ENCODE assay signal across 8 cellular contexts in the genomic region with DNA sequence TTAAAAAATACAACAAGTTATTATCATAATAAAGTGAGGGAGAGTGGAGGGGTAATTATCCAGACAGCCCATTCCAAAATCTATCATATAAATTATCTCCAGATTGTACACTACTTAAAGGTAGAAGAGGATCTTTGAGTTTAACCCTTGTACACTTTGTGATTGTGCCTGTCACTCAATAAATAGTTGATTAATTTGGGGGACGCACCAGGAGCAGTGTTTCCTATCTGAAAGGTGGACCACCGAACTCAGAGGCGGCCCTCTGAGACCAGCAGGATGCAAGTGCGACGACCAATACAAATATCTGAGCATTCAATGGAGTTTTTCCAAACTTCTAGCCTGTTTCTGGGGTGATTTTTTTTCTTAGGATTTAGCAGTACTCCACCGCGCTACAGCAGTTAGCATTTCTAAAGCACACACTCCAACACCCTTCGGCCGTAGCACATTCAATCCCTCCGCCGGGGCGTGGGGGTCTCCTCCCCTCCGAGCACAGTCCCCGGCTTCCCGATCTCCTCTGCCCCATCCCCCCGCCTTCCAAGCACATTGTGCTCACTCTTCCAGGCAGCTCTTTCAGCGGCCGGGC. TPM values are rescaled to one million over a fixed set of nuclear protein-coding genes. Genes with fewer than 3 reads are reported as not detected.
DNase-seq lines count a peak whose midpoint lies in the region; ATAC-seq, FAIRE-seq and TF ChIP-seq lines count a peak whose summit lies in the region.

No MANE protein-coding gene starts in this region.

- no peaks in the 10 kb centered on the region for H3K79me2 ChIP-seq in HepG2 (ENCODE audit: insufficient read depth, low read length)

- no peak for TF ChIP-seq POLR2A in HepG2 (IDR thresholded peaks at IDR 0.05; ENCODE audit: insufficient read depth in 1 of 2, low read depth in 2 of 2, low read length in 2 of 2)

- no peak for FAIRE-seq in HepG2 (lab: Jason Lieb, UNC)

- no peak overlapping the region for H3K27ac Mint-ChIP-seq in activated naive CD8-positive, alpha-beta T cell treated with anti-CD3 and anti-CD28 coated beads, Interleukin-2, amount 10 ng/mL, durations not matched to agents 7 days and 5 days

- no peak for ATAC-seq in activated T-cell treated with anti-CD3 and anti-CD28 coated beads, Interleukin-2, amount 50 U/mL, for 4 hours
- no peak for ATAC-seq in activated naive CD8-positive, alpha-beta T cell treated with anti-CD3 and anti-CD28 coated beads, Interleukin-2, amount 10 ng/mL, durations not matched to agents 7 days and 5 days (ENCODE audit: low read depth)
- ATAC-seq in HepG2 (no peak; the same call in 1 of the 3 replicates), HG03039 (IDR thresholded peaks at IDR 0.05; ENCODE audit: unreplicated experiment) (no peak), HG03565 (IDR thresholded peaks at IDR 0.05; ENCODE audit: unreplicated experiment) (no peak)

- peak overlapping the region; percentile 68 for H3K4me3 Mint-ChIP-seq in activated T-cell treated with anti-CD3 and anti-CD28 coated beads, Interleukin-2, amount 50 U/mL, for 4 hours
- peak overlapping the region; percentile 64 for H3K4me3 Mint-ChIP-seq in activated naive CD8-positive, alpha-beta T cell treated with anti-CD3 and anti-CD28 coated beads, Interleukin-2, amount 10 ng/mL, durations not matched to agents 7 days and 5 days

- peak overlapping the region in 2 of 3 experiments; percentile 16 to 33; a peak in 1 of 6 replicates for H3K4me3 ChIP-seq in HepG2 (replicated peaks in 1 of 3; ENCODE audit: insufficient read depth in 1 of 3, low read depth in 2 of 3, low read length in 3 of 3)

- H4K20me1 ChIP-seq in HepG2 (ENCODE audit: insufficient read depth, low read length): no peaks in the 10 kb centered on the region

- peaks cover 9 to 44% of the 10 kb centered on the region in 2 experiments; a peak in 4 of 5 replicates for H3K27me3 ChIP-seq in HepG2 (ENCODE audit: control insufficient read depth in 1 of 2, insufficient read depth in 2 of 2, low read length in 2 of 2)

- TF ChIP-seq RAD21 in HepG2 (CRISPR knock-in tag; IDR thresholded peaks at IDR 0.05): no peak

- TF ChIP-seq EP300 in HepG2 (IDR thresholded peaks at IDR 0.05; ENCODE audit: low read depth in 2 of 2, low read length in 2 of 2) (no peak), HepG2 (CRISPR knock-in tag; IDR thresholded peaks at IDR 0.05; ENCODE audit: borderline replicate concordance) (no peak)

- no peaks in the 10 kb centered on the region for H3K36me3 ChIP-seq in HepG2 (replicated peaks in 1 of 2; ENCODE audit: control insufficient read depth in 1 of 2, insufficient read depth in 2 of 2, low read length in 2 of 2)

- WGBS in HepG2 (ENCODE audit: low lambda C conversion rate): 5% methylated on average over 18 of the region's 18 CpGs

- intact Hi-C loops in HepG2 (cut with micrococcal nuclease; ENCODE audit: unreplicated experiment): loop anchor here (5.0 kb wide), 2 partner anchors 134 to 214 kb away; no protein-coding TSS in a partner anchor

- no peak for DNase-seq in activated T-cell treated with anti-CD3 and anti-CD28 coated beads, Interleukin-2, amount 50 U/mL, for 4 hours
- DNase-seq in activated T-cell treated with anti-CD3 and anti-CD28 coated beads, Interleukin-2, amount 50 U/mL, for 48 hours: no peak
- DNase-seq in activated naive CD8-positive, alpha-beta T cell treated with anti-CD3 and anti-CD28 coated beads, Interleukin-2, amount 10 ng/mL, durations not matched to agents 7 days and 5 days: no peak
- no peak for DNase-seq in HepG2 (ENCODE audit: low spot score)
- no peak for DNase-seq in substantia nigra (lab: John Stamatoyannopoulos, UW)
- DNase-seq in NCI-H82 treated with DMSO at 0.1 percent for 48 hours (lab: John Stamatoyannopoulos, UW; ENCODE audit: unreplicated experiment): no peak

- TF ChIP-seq CTCF in HepG2 (CRISPR knock-in tag; IDR thresholded peaks at IDR 0.05): no peak

- H3K4me2 ChIP-seq in HepG2 (ENCODE audit: low read depth, low read length): peak overlapping the region; percentile 39

- CTCF ChIA-PET in HepG2 (lab: Yijun Ruan, JAX; ENCODE audit: low intra/inter-chr PET ratio, low total read pairs): no interaction called here

- H3K4me1 ChIP-seq in HepG2 (ENCODE audit: insufficient read depth, low read length): peaks cover 9% of the 10 kb centered on the region; the same call in 1 of the 2 replicates

- no peaks in the 10 kb centered on the region for H3K9me3 ChIP-seq in HepG2 (ENCODE audit: low read length)

- POLR2A ChIA-PET in activated naive CD8-positive, alpha-beta T cell treated with anti-CD3 and anti-CD28 coated beads, Interleukin-2, amount 10 ng/mL, durations not matched to agents 7 days and 5 days (lab: Charles Lee): no interaction called here
- POLR2A ChIA-PET in HepG2 (lab: Yijun Ruan, JAX): no interaction called here

- BruUV-seq in HepG2 (replicated peaks; lab: Mats Ljungman, UMichigan): no TSS peak

- H3K9ac ChIP-seq in HepG2 (ENCODE audit: insufficient read depth, low read depth, low read length): no peak overlapping the region

- H3K27me3 Mint-ChIP-seq in activated T-cell treated with anti-CD3 and anti-CD28 coated beads, Interleukin-2, amount 50 U/mL, for 4 hours (ENCODE audit: low read depth): peaks cover 62% of the 10 kb centered on the region
- H3K27me3 Mint-ChIP-seq in activated naive CD8-positive, alpha-beta T cell treated with anti-CD3 and anti-CD28 coated beads, Interleukin-2, amount 10 ng/mL, durations not matched to agents 7 days and 5 days: peaks cover 62% of the 10 kb centered on the region

- no peak overlapping the region for H2AFZ ChIP-seq in HepG2 (ENCODE audit: low read length)

- no peaks in the 10 kb centered on the region for H3K36me3 Mint-ChIP-seq in activated T-cell treated with anti-CD3 and anti-CD28 coated beads, Interleukin-2, amount 50 U/mL, for 4 hours (ENCODE audit: insufficient read depth)
- peaks cover 3% of the 10 kb centered on the region for H3K36me3 Mint-ChIP-seq in activated naive CD8-positive, alpha-beta T cell treated with anti-CD3 and anti-CD28 coated beads, Interleukin-2, amount 10 ng/mL, durations not matched to agents 7 days and 5 days

- H3K27ac ChIP-seq in HepG2 (ENCODE audit: extremely low read length, insufficient read depth, low read length) (no peak overlapping the region), substantia nigra (ENCODE audit: low read depth, low read length, poor library complexity, severe bottlenecking) (peak overlapping the region; percentile 81)

- in situ Hi-C loops in HepG2 (cut with HindIII; ENCODE audit: extremely low pct_ligation_motif_present, low pct_unique_long_range_greater_than_20kb): no loop called here

- H3K4me1 Mint-ChIP-seq in activated T-cell treated with anti-CD3 and anti-CD28 coated beads, Interleukin-2, amount 50 U/mL, for 4 hours (ENCODE audit: low read depth): peaks cover 28% of the 10 kb centered on the region
- H3K4me1 Mint-ChIP-seq in activated naive CD8-positive, alpha-beta T cell treated with anti-CD3 and anti-CD28 coated beads, Interleukin-2, amount 10 ng/mL, durations not matched to agents 7 days and 5 days: peaks cover 21% of the 10 kb centered on the region

- H3K9me3 Mint-ChIP-seq in activated T-cell treated with anti-CD3 and anti-CD28 coated beads, Interleukin-2, amount 50 U/mL, for 4 hours: no peaks in the 10 kb centered on the region
- H3K9me3 Mint-ChIP-seq in activated naive CD8-positive, alpha-beta T cell treated with anti-CD3 and anti-CD28 coated beads, Interleukin-2, amount 10 ng/mL, durations not matched to agents 7 days and 5 days: no peaks in the 10 kb centered on the region

TF ChIP-seq in HepG2, 621 proteins besides CTCF, POLR2A, EP300 and RAD21:
- TF ChIP-seq EZH2 (conservative IDR thresholded peaks at IDR 0.05; ENCODE audit: low read depth, low read length) (peak; percentile 87; the same call in 1 of the 2 replicates), DNMT1 (CRISPR knock-in tag; IDR thresholded peaks at IDR 0.05) (no peak)

RNA-seq across cellular contexts. Expression of a gene that starts 1.0 kb away (rescaled TPM):
- under 1 TPM; 0.05 to 0.14 (median 0.08) TPM for total RNA-seq in activated T-cell treated with anti-CD3 and anti-CD28 coated beads, Interleukin-2, amount 50 U/mL, for 4 hours
- under 1 TPM in 1 of 2 experiments, not detected in 1; 0.06 TPM for total RNA-seq in activated naive CD8-positive, alpha-beta T cell treated with anti-CD3 and anti-CD28 coated beads, Interleukin-2, amount 10 ng/mL, durations not matched to agents 7 days and 5 days
- not detected in 2 replicates for total RNA-seq in HepG2 (2016; rRNA removed; fragmentation: Illumina TruSeq; extraction: Trizol)
- total RNA-seq in HepG2 (2016; cell fraction: cytosol; rRNA removed; fragmentation: Illumina TruSeq; extraction: Trizol; ENCODE audit: low read depth): not detected in 2 replicates
- not detected in 2 replicates for total RNA-seq in HepG2 (2016; cell fraction: insoluble cytoplasmic fraction; rRNA removed; fragmentation: Illumina TruSeq; extraction: Trizol)
- not detected in 2 replicates for total RNA-seq in HepG2 (2016; cell fraction: membrane; rRNA removed; fragmentation: Illumina TruSeq; extraction: Trizol)
- total RNA-seq in HepG2 (2016; cell fraction: nucleus; rRNA removed; fragmentation: Illumina TruSeq; extraction: Trizol): not detected in 2 replicates
- 0.01 TPM in 1 of 2 replicates, not detected in the other for polyA plus RNA-seq in HepG2 (2011; rRNA removed)
- polyA plus RNA-seq in HepG2 (2011; cell fraction: cytosol; rRNA removed): not detected in 2 replicates
- 0.03 and 0.05 TPM in 2 replicates for polyA plus RNA-seq in HepG2 (2011; cell fraction: nucleus; rRNA removed)
- polyA plus RNA-seq in HepG2 (2012): not detected in 2 replicates
- not detected in 2 replicates for polyA plus RNA-seq in HepG2 (2016; cell fraction: cytosol; fragmentation: Illumina TruSeq; extraction: Trizol; ENCODE audit: low read depth)
- polyA plus RNA-seq in HepG2 (2016; cell fraction: insoluble cytoplasmic fraction; fragmentation: Illumina TruSeq; extraction: Trizol; ENCODE audit: low read depth): not detected in 2 replicates
- polyA plus RNA-seq in HepG2 (2016; cell fraction: membrane; fragmentation: Illumina TruSeq; extraction: Trizol; ENCODE audit: low read depth): not detected in 2 replicates
- not detected in 2 replicates for polyA plus RNA-seq in HepG2 (2016; cell fraction: nucleus; fragmentation: Illumina TruSeq; extraction: Trizol; ENCODE audit: insufficient read depth, low read depth)
- 0.02 and 0.04 TPM in 2 replicates for polyA minus RNA-seq in HepG2 (2011; rRNA and poly(A)+ RNA removed; ENCODE audit: low replicate concordance)
- polyA minus RNA-seq in HepG2 (2011; cell fraction: cytosol; rRNA and poly(A)+ RNA removed): not detected in 2 replicates
- not detected in 2 replicates for polyA minus RNA-seq in HepG2 (2011; cell fraction: nucleus; rRNA and poly(A)+ RNA removed)
